In genomic region chr5:57871496-57871895, GRCh38 we compare ENCODE assay signal across 23 cellular contexts.
"Had no signal": no experiment of that assay in that cellular context is flagged by ENCODE, and none has a peak within 500 bp of the region (broad histone marks: within the 10 kb centered on the region; RNA-seq: fewer than 3 reads in every experiment).

No MANE protein-coding gene starts in this region.

- ATAC-seq: gastrocnemius medialis; left lobe of liver; naive thymus-derived CD4-positive, alpha-beta T cell; right cardiac atrium; stimulated activated effector memory CD8-positive, alpha-beta T cell treated with anti-CD3 and anti-CD28 coated beads, Interleukin-12 subunit alpha, Interleukin-12 subunit beta, amount 100 ng/mL, for 72 hours had no signal

- DNase-seq: colonic mucosa; dermis blood vessel endothelial cell; effector memory CD4-positive, alpha-beta T cell; gastrocnemius medialis; head of caudate nucleus; mesendoderm; midbrain; naive thymus-derived CD4-positive, alpha-beta T cell; right cardiac atrium; sigmoid colon; stimulated activated CD4-positive, alpha-beta T cell treated with anti-CD3 and anti-CD28 coated beads, Interleukin-2, amount 100 ng/mL, for 24 hours; stimulated activated CD4-positive, alpha-beta T cell treated with anti-CD3 and anti-CD28 coated beads, Interleukin-4, amount 100 ng/mL, for 24 hours; stimulated activated naive CD4-positive, alpha-beta T cell treated with Interleukin-2 at 50 U/mL for 16 hours; stomach; thyroid gland; trophoblast cell had no signal

- H3K27ac ChIP-seq: colonic mucosa, gastrocnemius medialis, neural progenitor cell, prostate gland, sigmoid colon, stomach, thyroid gland, vagina had no signal

- H3K4me2 ChIP-seq: neural progenitor cell had no signal

- H3K27me3 ChIP-seq: colonic mucosa, gastrocnemius medialis, neural progenitor cell, sigmoid colon, stomach, thyroid gland, vagina had no signal

- H3K9me3 ChIP-seq: colonic mucosa, gastrocnemius medialis, prostate gland, sigmoid colon, stomach, thyroid gland, vagina had no signal

- H2AFZ ChIP-seq: neural progenitor cell had no signal

- H3K36me3 ChIP-seq: colonic mucosa, gastrocnemius medialis, neural progenitor cell, prostate gland, sigmoid colon, stomach, thyroid gland, vagina had no signal

- FAIRE-seq: endothelial cell of umbilical vein, keratinocyte had no signal

- H3K4me1 ChIP-seq: colonic mucosa, gastrocnemius medialis, neural progenitor cell, prostate gland, sigmoid colon, stomach, thyroid gland, vagina had no signal

- H3K4me3 ChIP-seq: colonic mucosa, gastrocnemius medialis, neural progenitor cell, prostate gland, sigmoid colon, stomach, thyroid gland, vagina had no signal

- H3K9ac ChIP-seq: neural progenitor cell had no signal
